ENCODE assay signal across 11 cellular contexts in genomic region chr18:76958692-76959341, GRCh38.
A peak's percentile ranks its signal among the peaks of the same experiment; 100 is the strongest.
DNase-seq lines count a peak whose midpoint lies in the region; ATAC-seq, FAIRE-seq and TF ChIP-seq lines count a peak whose summit lies in the region.
"Had no signal": no experiment of that assay in that cellular context is flagged by ENCODE, and none has a peak within 500 bp of the region (broad histone marks: within the 10 kb centered on the region; RNA-seq: fewer than 3 reads in every experiment).

No MANE protein-coding gene starts in this region.

- FAIRE-seq in HepG2 (lab: Jason Lieb, UNC): no peak
- FAIRE-seq: TTC549 had no signal

- BruUV-seq in A673 (replicated peaks; lab: Mats Ljungman, UMichigan) (no TSS peak), HepG2 (replicated peaks; lab: Mats Ljungman, UMichigan) (no TSS peak)

- H3K9me3 ChIP-seq in A673 (ENCODE audit: low read depth, low read length, poor library complexity, severe bottlenecking) (no peaks in the 10 kb centered on the region), HepG2 (ENCODE audit: low read length) (no peaks in the 10 kb centered on the region), breast epithelium (no peaks in the 10 kb centered on the region)
- H3K9me3 ChIP-seq: spleen had no signal

- H3K4me3 ChIP-seq in A673 (ENCODE audit: low read depth, low read length, poor library complexity, severe bottlenecking) (no peak overlapping the region), LNCaP clone FGC (ENCODE audit: low read depth, low read length) (no peak overlapping the region), HepG2 (replicated peaks in 1 of 3; ENCODE audit: insufficient read depth in 1 of 3, low read depth in 2 of 3, low read length in 3 of 3) (no peak overlapping the region), breast epithelium (no peak overlapping the region)
- H3K4me3 ChIP-seq: spleen had no signal

- TF ChIP-seq POLR2A in HepG2 (IDR thresholded peaks at IDR 0.05; ENCODE audit: insufficient read depth in 1 of 2, low read depth in 2 of 2, low read length in 2 of 2) (no peak), breast epithelium (IDR thresholded peaks at IDR 0.05) (no peak)

- no peak for TF ChIP-seq EP300 in HepG2 (IDR thresholded peaks at IDR 0.05; ENCODE audit: low read depth in 2 of 2, low read length in 2 of 2)
- no peak for TF ChIP-seq EP300 in HepG2 (CRISPR knock-in tag; IDR thresholded peaks at IDR 0.05; ENCODE audit: borderline replicate concordance)

- no peak for TF ChIP-seq CTCF in A673 (conservative IDR thresholded peaks at IDR 0.05; ENCODE audit: low read depth, low read length)
- no peak for TF ChIP-seq CTCF in LNCaP clone FGC (IDR thresholded peaks at IDR 0.05; ENCODE audit: control insufficient read depth, extremely low read depth, insufficient read depth)
- TF ChIP-seq CTCF in HepG2 (CRISPR knock-in tag; IDR thresholded peaks at IDR 0.05): no peak
- no peak for TF ChIP-seq CTCF in breast epithelium (IDR thresholded peaks at IDR 0.05)

- ATAC-seq in HepG2 (no peak), HG03025 (IDR thresholded peaks at IDR 0.05; ENCODE audit: low FRiP score, unreplicated experiment) (no peak), HG02571 (IDR thresholded peaks at IDR 0.05; ENCODE audit: unreplicated experiment) (no peak)

- H3K4me2 ChIP-seq in HepG2 (ENCODE audit: low read depth, low read length): no peak overlapping the region

- DNase-seq in A673 (ENCODE audit: low spot score) (peak; percentile 33), LNCaP clone FGC (ENCODE audit: low read depth) (peak; percentile 65), SHP77 treated with DMSO at 0.1 percent for 48 hours (lab: John Stamatoyannopoulos, UW) (peak; percentile 30), HepG2 (ENCODE audit: low spot score) (no peak), breast epithelium (ENCODE audit: low spot score in 2 of 2) (no peak), NCI-H226 (no peak)
- DNase-seq: NCI-H1694 treated with DMSO at 0.1 percent for 48 hours, spleen had no signal

- H3K79me2 ChIP-seq in HepG2 (ENCODE audit: insufficient read depth, low read length): no peaks in the 10 kb centered on the region

- CTCF ChIA-PET in A673 (lab: Charles Lee) (no interaction called here), HepG2 (lab: Yijun Ruan, JAX; ENCODE audit: low intra/inter-chr PET ratio, low total read pairs) (no interaction called here)

- H2AFZ ChIP-seq in HepG2 (ENCODE audit: low read length): no peak overlapping the region

- TF ChIP-seq RAD21 in HepG2 (CRISPR knock-in tag; IDR thresholded peaks at IDR 0.05): no peak

- H3K27ac ChIP-seq in A673 (ENCODE audit: low read depth, low read length, poor library complexity, severe bottlenecking): no peak overlapping the region
- no peak overlapping the region for H3K27ac ChIP-seq in HepG2 (ENCODE audit: extremely low read length, insufficient read depth, low read length)
- no peak overlapping the region for H3K27ac ChIP-seq in breast epithelium
- H3K27ac ChIP-seq: spleen had no signal

- intact Hi-C loops in A673 (cut with micrococcal nuclease; ENCODE audit: unreplicated experiment) (no loop called here), HepG2 (cut with micrococcal nuclease; ENCODE audit: unreplicated experiment) (no loop called here), breast epithelium (cut with DNase I; ENCODE audit: low total_unique reads) (no loop called here)

- H4K20me1 ChIP-seq in HepG2 (ENCODE audit: insufficient read depth, low read length): no peaks in the 10 kb centered on the region

- POLR2A ChIA-PET in A673 (lab: Charles Lee; ENCODE audit: low non-redundant PET) (no interaction called here), HepG2 (lab: Yijun Ruan, JAX) (no interaction called here)

- H3K27me3 ChIP-seq in A673 (replicated peaks; ENCODE audit: insufficient read depth, low read depth, low read length, poor library complexity) (no peaks in the 10 kb centered on the region), HepG2 (ENCODE audit: control insufficient read depth in 1 of 2, insufficient read depth in 2 of 2, low read length in 2 of 2) (no peaks in the 10 kb centered on the region), breast epithelium (no peaks in the 10 kb centered on the region)
- H3K27me3 ChIP-seq: spleen had no signal

- H3K4me1 ChIP-seq in A673 (ENCODE audit: insufficient read depth, low read length, poor library complexity, severe bottlenecking): no peaks in the 10 kb centered on the region
- peaks cover 3% of the 10 kb centered on the region; the same call in 1 of the 2 replicates for H3K4me1 ChIP-seq in HepG2 (ENCODE audit: insufficient read depth, low read length)
- H3K4me1 ChIP-seq in breast epithelium: no peaks in the 10 kb centered on the region

- WGBS in HepG2 (ENCODE audit: low lambda C conversion rate): 99% methylated on average over 14 of the region's 16 CpGs

- no peak overlapping the region for H3K9ac ChIP-seq in HepG2 (ENCODE audit: insufficient read depth, low read depth, low read length)

- in situ Hi-C loops in HepG2 (cut with HindIII; ENCODE audit: extremely low pct_ligation_motif_present, low pct_unique_long_range_greater_than_20kb): no loop called here

- peaks cover 3% of the 10 kb centered on the region for H3K36me3 ChIP-seq in A673 (ENCODE audit: insufficient read depth, low read length, poor library complexity, severe bottlenecking)
- peaks cover 8 to 20% of the 10 kb centered on the region in 2 experiments; a peak in 4 of 5 replicates for H3K36me3 ChIP-seq in HepG2 (replicated peaks in 1 of 2; ENCODE audit: control insufficient read depth in 1 of 2, insufficient read depth in 2 of 2, low read length in 2 of 2)
- H3K36me3 ChIP-seq in breast epithelium: no peaks in the 10 kb centered on the region

TF ChIP-seq in HepG2, 621 proteins besides CTCF, POLR2A, EP300 and RAD21:
- TF ChIP-seq ATF7-NPFF (CRISPR knock-in tag; IDR thresholded peaks at IDR 0.05; ENCODE audit: low read depth) (no peak), ESRRA (CRISPR knock-in tag; IDR thresholded peaks at IDR 0.05; ENCODE audit: low read depth) (no peak), LCORL (IDR thresholded peaks at IDR 0.05) (peak; percentile 71), LCORL (CRISPR knock-in tag; IDR thresholded peaks at IDR 0.05) (no peak)

Comparison
In these comparisons a context has a peak if more than half of its experiments do, and no peak if none do; other contexts are left out.
1. DNase-seq: peak in A673 (single experiment), LNCaP clone FGC (single experiment) and SHP77 treated with DMSO at 0.1 percent for 48 hours (single experiment); none in HepG2 (single experiment), breast epithelium (0 of 2) and NCI-H226 (single experiment).